ENCODE assay signal across 3 cellular contexts in genomic region chr18:42941860-42942259, GRCh38.
TF ChIP-seq lines count a peak whose summit lies in the region.

No MANE protein-coding gene starts in this region.

TF ChIP-seq in HepG2, 621 proteins besides CTCF, POLR2A, EP300 and RAD21:
- TF ChIP-seq MAFF (IDR thresholded peaks at IDR 0.05; ENCODE audit: low read depth, low read length) = peak; percentile 53; the same call in 1 of the 2 replicates
- no peak for TF ChIP-seq CEBPG (CRISPR knock-in tag; IDR thresholded peaks at IDR 0.05)
- peak; percentile 16; the same call in 1 of the 2 replicates for TF ChIP-seq NFE2L2 (IDR thresholded peaks at IDR 0.05; ENCODE audit: low read length)
- no peak for TF ChIP-seq RFXANK (CRISPR knock-in tag; IDR thresholded peaks at IDR 0.05)
- peak; percentile 24 to 62; a peak in 1 of 4 replicates for TF ChIP-seq MAFK (conservative IDR thresholded peaks at IDR 0.05 in 1 of 2, IDR thresholded peaks at IDR 0.05 in 1 of 2; ENCODE audit: low read length in 2 of 2)

TF ChIP-seq in IMR-90, 13 proteins besides CTCF, POLR2A, EP300 and RAD21:
- no peak for TF ChIP-seq MXI1 (IDR thresholded peaks at IDR 0.05; ENCODE audit: borderline replicate concordance, low read depth, low read length)
- TF ChIP-seq NFE2L2 (IDR thresholded peaks at IDR 0.05; ENCODE audit: low read depth, low read length) = peak; percentile 35; the same call in 1 of the 2 replicates

TF ChIP-seq in K562, 482 proteins besides CTCF, POLR2A, EP300 and RAD21:
- TF ChIP-seq CHD4 (IDR thresholded peaks at IDR 0.05; ENCODE audit: insufficient read depth, insufficient replicate concordance, low read depth, low read length, poor library complexity, severe bottlenecking) = no peak
- no peak for TF ChIP-seq CC2D1A (IDR thresholded peaks at IDR 0.05)
- no peak for TF ChIP-seq CSDE1 (IDR thresholded peaks at IDR 0.05)
- TF ChIP-seq SAFB (IDR thresholded peaks at IDR 0.05; ENCODE audit: borderline replicate concordance, low read depth, low read length) = no peak
- peak; percentile 35; the same call in 1 of the 2 replicates for TF ChIP-seq ZNF316 (IDR thresholded peaks at IDR 0.05)
- TF ChIP-seq TAF7 (tag; IDR thresholded peaks at IDR 0.05) = no peak
